ENCODE assay signal across 21 cellular contexts in genomic region chr4:54731552-54731951, GRCh38.
"Had no signal": no experiment of that assay in that cellular context is flagged by ENCODE, and none has a peak within 500 bp of the region (broad histone marks: within the 10 kb centered on the region; RNA-seq: fewer than 3 reads in every experiment).

No MANE protein-coding gene starts in this region.

- H3K4me3 Mint-ChIP-seq: effector memory CD8-positive, alpha-beta T cell; mesothelial cell of epicardium; naive B cell; nephron; neural progenitor cell; stimulated activated memory B cell treated with anti-CD40 and anti-IgM and Interleukin-4, amounts not matched to agents 10 μg/mL and 1 μg/mL and 100 μg/mL, for 72 hours; type B pancreatic cell had no signal

- H3K27me3 Mint-ChIP-seq: effector memory CD8-positive, alpha-beta T cell; naive B cell; progenitor cell of endocrine pancreas; stimulated activated memory B cell treated with anti-CD40 and anti-IgM and Interleukin-4, amounts not matched to agents 10 μg/mL and 1 μg/mL and 100 μg/mL, for 72 hours; type B pancreatic cell had no signal

- H3K27me3 ChIP-seq: neural progenitor cell, right atrium auricular region, sigmoid colon, testis, tibial artery had no signal

- H3K4me2 ChIP-seq: neural progenitor cell had no signal

- H3K27ac Mint-ChIP-seq: effector memory CD8-positive, alpha-beta T cell; mesothelial cell of epicardium; neural progenitor cell; progenitor cell of endocrine pancreas; stimulated activated memory B cell treated with anti-CD40 and anti-IgM and Interleukin-4, amounts not matched to agents 10 μg/mL and 1 μg/mL and 100 μg/mL, for 72 hours; type B pancreatic cell had no signal

- H3K4me1 ChIP-seq: neural progenitor cell, parathyroid adenoma, right atrium auricular region, sigmoid colon, testis, tibial artery had no signal

- H3K27ac ChIP-seq: neural progenitor cell, parathyroid adenoma, right atrium auricular region, sigmoid colon, testis, tibial artery had no signal

- H3K4me3 ChIP-seq: mucosa of descending colon, neural progenitor cell, right atrium auricular region, sigmoid colon, testis, tibial artery had no signal

- H3K4me1 Mint-ChIP-seq: neural progenitor cell had no signal

- H3K36me3 Mint-ChIP-seq: stimulated activated memory B cell treated with anti-CD40 and anti-IgM and Interleukin-4, amounts not matched to agents 10 μg/mL and 1 μg/mL and 100 μg/mL, for 72 hours had no signal

- DNase-seq: cortex of kidney; effector memory CD8-positive, alpha-beta T cell; kidney; left colon; mesenchymal stem cell; mucosa of descending colon; naive B cell; sigmoid colon; stimulated activated CD4-positive, alpha-beta T cell treated with anti-CD3 and anti-CD28 coated beads, Interleukin-4, amount 100 ng/mL, for 4 hours; stimulated activated naive CD8-positive, alpha-beta T cell treated with anti-CD3 and anti-CD28 coated beads, Interleukin-15, Interleukin-2, amounts not matched to agents 100 U/mL and 50 U/mL, for 24 hours; substantia nigra; testis; tibial artery had no signal

- H3K9me3 Mint-ChIP-seq: naive B cell; nephron; neural progenitor cell; stimulated activated memory B cell treated with anti-CD40 and anti-IgM and Interleukin-4, amounts not matched to agents 10 μg/mL and 1 μg/mL and 100 μg/mL, for 72 hours; type B pancreatic cell had no signal

- H3K9me3 ChIP-seq: mucosa of descending colon, right atrium auricular region, sigmoid colon, testis, tibial artery had no signal

- H3K9ac ChIP-seq: neural progenitor cell, parathyroid adenoma had no signal

- H2AFZ ChIP-seq: neural progenitor cell, parathyroid adenoma had no signal

- ATAC-seq: effector memory CD8-positive, alpha-beta T cell; left colon; mucosa of descending colon; stimulated activated memory B cell treated with anti-CD40 and anti-IgM and Interleukin-4, amounts not matched to agents 10 μg/mL and 1 μg/mL and 100 μg/mL, for 72 hours; stimulated activated naive CD8-positive, alpha-beta T cell treated with anti-CD3 and anti-CD28 coated beads, Interleukin-15, Interleukin-2, amounts not matched to agents 100 U/mL and 50 U/mL, for 24 hours had no signal

- H3K79me2 ChIP-seq: parathyroid adenoma had no signal

- H3K36me3 ChIP-seq: neural progenitor cell, right atrium auricular region, sigmoid colon had no signal
